Comparison of ENCODE assay signal across 20 cellular contexts in genomic region chr16:64365448-64365858, GRCh38.
DNase-seq lines count a peak whose midpoint lies in the region; ATAC-seq, FAIRE-seq and TF ChIP-seq lines count a peak whose summit lies in the region.
"Had no signal": no experiment of that assay in that cellular context is flagged by ENCODE, and none has a peak within 500 bp of the region (broad histone marks: within the 10 kb centered on the region; RNA-seq: fewer than 3 reads in every experiment).

No MANE protein-coding gene starts in this region.

- H3K27ac ChIP-seq in OCI-LY1 (ENCODE audit: low read depth, low read length, poor library complexity, severe bottlenecking) (no peak overlapping the region), endothelial cell of umbilical vein (ENCODE audit: insufficient read depth, low read depth, low read length) (no peak overlapping the region), osteoblast (ENCODE audit: low read depth, low read length) (peak overlapping the region; percentile 34)
- H3K27ac ChIP-seq: BLaER1 had no signal

- no peak for TF ChIP-seq CTCF in OCI-LY1 (IDR thresholded peaks at IDR 0.05; ENCODE audit: low read length)
- TF ChIP-seq CTCF in endothelial cell of umbilical vein (IDR thresholded peaks at IDR 0.05; ENCODE audit: extremely low read depth in 1 of 2, insufficient read depth in 1 of 2, low read depth in 1 of 2, low read length in 2 of 2): no peak
- TF ChIP-seq CTCF in osteoblast (IDR thresholded peaks at IDR 0.05; ENCODE audit: extremely low read depth, low read depth, low read length): no peak
- no peak for TF ChIP-seq CTCF in mucosa of descending colon (IDR thresholded peaks at IDR 0.05)

- H3K4me2 ChIP-seq in OCI-LY1 (ENCODE audit: low read length): no peak overlapping the region
- H3K4me2 ChIP-seq in endothelial cell of umbilical vein (ENCODE audit: insufficient read depth, low read length): no peak overlapping the region
- H3K4me2 ChIP-seq in osteoblast (ENCODE audit: insufficient read depth, low read length): no peak overlapping the region
- H3K4me2 ChIP-seq: BLaER1 had no signal

- H3K4me3 ChIP-seq in OCI-LY1 (ENCODE audit: low read depth, low read length, poor library complexity, severe bottlenecking): no peak overlapping the region
- H3K4me3 ChIP-seq in endothelial cell of umbilical vein (replicated peaks in 1 of 3; ENCODE audit: insufficient read depth in 1 of 3, low read depth in 1 of 3, low read length in 3 of 3): no peak overlapping the region
- H3K4me3 ChIP-seq in osteoblast (ENCODE audit: insufficient read depth, low read length): no peak overlapping the region
- no peak overlapping the region for H3K4me3 ChIP-seq in mucosa of descending colon
- H3K4me3 ChIP-seq: BLaER1, HAP-1 had no signal

- H3F3A ChIP-seq in OCI-LY1 (ENCODE audit: insufficient read depth, low read length): no peaks in the 10 kb centered on the region

- H3K9me1 ChIP-seq in endothelial cell of umbilical vein (replicated peaks; ENCODE audit: control insufficient read depth, extremely low read depth, insufficient read depth, low read length): no peaks in the 10 kb centered on the region

- DNase-seq in EL (peak; percentile 38), endothelial cell of umbilical vein (ENCODE audit: low read depth, low spot score) (peak; percentile 3), osteoblast (ENCODE audit: insufficient read length, low spot score, missing footprints) (peak; percentile 65), medulla oblongata (ENCODE audit: extremely low spot score) (no peak), mucosa of descending colon (no peak)
- DNase-seq: Calu3; CD8-positive, alpha-beta T cell; KBM-7; NCI-H1417 treated with DMSO at 0.1 percent for 48 hours; NCI-H1930; NCI-H226; NCI-H524; NCI-H82; RPMI8226; SIG-M5 had no signal

- ATAC-seq in GM19351 (IDR thresholded peaks at IDR 0.05; ENCODE audit: unreplicated experiment) (no peak), mucosa of descending colon (no peak), GM21515 (IDR thresholded peaks at IDR 0.05; ENCODE audit: unreplicated experiment) (no peak)
- ATAC-seq: CD8-positive, alpha-beta T cell had no signal

- H3K4me1 ChIP-seq in OCI-LY1 (ENCODE audit: insufficient read depth, low read length, severe bottlenecking): peaks cover 38% of the 10 kb centered on the region
- H3K4me1 ChIP-seq in endothelial cell of umbilical vein (ENCODE audit: control insufficient read depth, extremely low read depth, insufficient read depth, low read length): no peaks in the 10 kb centered on the region
- H3K4me1 ChIP-seq in osteoblast (ENCODE audit: insufficient read depth, low read length): peaks cover 31% of the 10 kb centered on the region
- no peaks in the 10 kb centered on the region for H3K4me1 ChIP-seq in mucosa of descending colon (ENCODE audit: low read depth)
- H3K4me1 ChIP-seq: BLaER1, HAP-1 had no signal

- TF ChIP-seq POLR2A in endothelial cell of umbilical vein (IDR thresholded peaks at IDR 0.05; ENCODE audit: low read depth, low read length): no peak

- intact Hi-C loops in endothelial cell of umbilical vein (cut with micrococcal nuclease): no loop called here
- intact Hi-C loops in mucosa of descending colon (cut with DNase I, micrococcal nuclease): no loop called here

- CTCF ChIA-PET in endothelial cell of umbilical vein (lab: Charles Lee): no interaction called here

- H3K36me3 ChIP-seq in OCI-LY1 (ENCODE audit: insufficient read depth, low read length) (no peaks in the 10 kb centered on the region), endothelial cell of umbilical vein (ENCODE audit: control insufficient read depth in 2 of 2, extremely low read depth in 1 of 2, insufficient read depth in 2 of 2, low read length in 2 of 2) (no peaks in the 10 kb centered on the region), osteoblast (ENCODE audit: insufficient read depth, low read length) (no peaks in the 10 kb centered on the region), mucosa of descending colon (ENCODE audit: low read depth) (no peaks in the 10 kb centered on the region)
- H3K36me3 ChIP-seq: BLaER1, HAP-1 had no signal

- BruUV-seq in endothelial cell of umbilical vein (replicated peaks; lab: Mats Ljungman, UMichigan): no TSS peak

- H3K27me3 ChIP-seq in OCI-LY1 (ENCODE audit: insufficient read depth, low read length): no peaks in the 10 kb centered on the region
- no peaks in the 10 kb centered on the region for H3K27me3 ChIP-seq in endothelial cell of umbilical vein (ENCODE audit: control insufficient read depth in 2 of 2, insufficient read depth in 2 of 2, low read length in 2 of 2)
- H3K27me3 ChIP-seq in osteoblast (ENCODE audit: insufficient read depth, low read length): no peaks in the 10 kb centered on the region
- H3K27me3 ChIP-seq: BLaER1 had no signal

- dilution Hi-C loops in endothelial cell of umbilical vein (cut with MboI; ENCODE audit: extremely low pct_ligation_motif_present, low sequenced_read_pairs): no loop called here

- POLR2A ChIA-PET in endothelial cell of umbilical vein (lab: Charles Lee): no interaction called here

- no peaks in the 10 kb centered on the region for H3K79me2 ChIP-seq in OCI-LY1 (ENCODE audit: insufficient read depth, low read length)
- H3K79me2 ChIP-seq in endothelial cell of umbilical vein (ENCODE audit: control insufficient read depth, insufficient read depth, low read length): no peaks in the 10 kb centered on the region
- H3K79me2 ChIP-seq in osteoblast (ENCODE audit: insufficient read depth, low read length): no peaks in the 10 kb centered on the region

- H3K9me2 ChIP-seq in OCI-LY1 (ENCODE audit: low read depth, low read length): no peaks in the 10 kb centered on the region

- H2AFZ ChIP-seq in OCI-LY1 (ENCODE audit: low read length) (peak overlapping the region; percentile 1; the same call in 1 of the 2 replicates), endothelial cell of umbilical vein (ENCODE audit: low read depth, low read length) (no peak overlapping the region), osteoblast (ENCODE audit: low read length) (no peak overlapping the region)

- H3K9me3 ChIP-seq in OCI-LY1 (ENCODE audit: low read length) (no peaks in the 10 kb centered on the region), endothelial cell of umbilical vein (replicated peaks; ENCODE audit: control insufficient read depth, insufficient read depth, low read length) (no peaks in the 10 kb centered on the region), osteoblast (ENCODE audit: low read depth, low read length) (no peaks in the 10 kb centered on the region), mucosa of descending colon (no peaks in the 10 kb centered on the region)
- H3K9me3 ChIP-seq: BLaER1, HAP-1 had no signal

- H3K9ac ChIP-seq in OCI-LY1 (ENCODE audit: low read length): no peak overlapping the region
- H3K9ac ChIP-seq in endothelial cell of umbilical vein (replicated peaks; ENCODE audit: extremely low read depth, insufficient read depth, low read length): no peak overlapping the region
- H3K9ac ChIP-seq: BLaER1 had no signal

- no peaks in the 10 kb centered on the region for H4K20me1 ChIP-seq in OCI-LY1 (ENCODE audit: insufficient read depth, low read length)
- H4K20me1 ChIP-seq in endothelial cell of umbilical vein (replicated peaks; ENCODE audit: control insufficient read depth, extremely low read depth, insufficient read depth, low read length): no peaks in the 10 kb centered on the region
- no peaks in the 10 kb centered on the region for H4K20me1 ChIP-seq in osteoblast (ENCODE audit: insufficient read depth, low read length)
- H4K20me1 ChIP-seq: BLaER1 had no signal

- FAIRE-seq in endothelial cell of umbilical vein (lab: Jason Lieb, UNC): no peak

TF ChIP-seq in endothelial cell of umbilical vein, 7 proteins besides CTCF, POLR2A, EP300 and RAD21:
- TF ChIP-seq MYC (IDR thresholded peaks at IDR 0.05; ENCODE audit: low read depth, low read length): no peak
- TF ChIP-seq MAX (IDR thresholded peaks at IDR 0.05; ENCODE audit: insufficient read depth, insufficient read length): no peak
- TF ChIP-seq EZH2 (IDR thresholded peaks at IDR 0.05; ENCODE audit: borderline replicate concordance, low read depth, low read length, severe bottlenecking): no peak
- no peak for TF ChIP-seq POLR2AphosphoS5 (IDR thresholded peaks at IDR 0.05; ENCODE audit: insufficient read depth, low read depth, low read length)
- TF ChIP-seq FOS (IDR thresholded peaks at IDR 0.05; ENCODE audit: borderline replicate concordance, insufficient read depth, low read length): no peak
- no peak for TF ChIP-seq GATA2 (IDR thresholded peaks at IDR 0.05; ENCODE audit: insufficient read depth, insufficient read length, low read depth, low read length)
- no peak for TF ChIP-seq JUN (IDR thresholded peaks at IDR 0.05; ENCODE audit: borderline replicate concordance, insufficient read depth, insufficient read length, low read depth)

Comparison
In these comparisons a context has a peak if more than half of its experiments do, and no peak if none do; other contexts are left out.
1. DNase-seq: peak in EL (single experiment), endothelial cell of umbilical vein (single experiment) and osteoblast (single experiment); none in medulla oblongata (single experiment) and mucosa of descending colon (0 of 3).